ENCODE assay signal across 24 cellular contexts in genomic region chr9:118003240-118003639, GRCh38.
"Had no signal": no experiment of that assay in that cellular context is flagged by ENCODE, and none has a peak within 500 bp of the region (broad histone marks: within the 10 kb centered on the region; RNA-seq: fewer than 3 reads in every experiment).

No MANE protein-coding gene starts in this region.

- H3K36me3 ChIP-seq: esophagus squamous epithelium, gastroesophageal sphincter, heart left ventricle, tibial artery had no signal

- H3K27me3 ChIP-seq: esophagus squamous epithelium, gastroesophageal sphincter, heart left ventricle, tibial artery had no signal

- H3K9me3 ChIP-seq: esophagus squamous epithelium, gastroesophageal sphincter, heart left ventricle, tibial artery had no signal

- H3K4me1 ChIP-seq: esophagus squamous epithelium, gastroesophageal sphincter, heart left ventricle, tibial artery had no signal

- ATAC-seq: activated CD4-positive, CD25-positive, alpha-beta regulatory T cell treated with anti-CD3 and anti-CD28 coated beads, Interleukin-2, amount 50 U/mL, for 24 hours; activated T-cell treated with anti-CD3 and anti-CD28 coated beads, Interleukin-2, amount 50 U/mL, for 72 hours; gastroesophageal sphincter; heart left ventricle; left lobe of liver; naive thymus-derived CD4-positive, alpha-beta T cell; sciatic nerve; stimulated activated effector memory CD8-positive, alpha-beta T cell treated with anti-CD3 and anti-CD28 coated beads, Interleukin-12 subunit alpha, Interleukin-12 subunit beta, amount 100 ng/mL, for 72 hours; stimulated activated naive CD8-positive, alpha-beta T cell treated with anti-CD3 and anti-CD28 coated beads, Interleukin-15, amount 100 ng/mL, for 72 hours had no signal

- H3K4me3 ChIP-seq: coronary artery, esophagus squamous epithelium, gastroesophageal sphincter, heart left ventricle, lung, tibial artery had no signal

- DNase-seq: activated CD4-positive, alpha-beta memory T cell treated with anti-CD3 and anti-CD28 coated beads, Interleukin-2, amount 10 ng/mL, durations not matched to agents 7 days and 5 days; activated CD4-positive, alpha-beta T cell treated with anti-CD3 and anti-CD28 coated beads, Interleukin-2, amount 10 ng/mL, durations not matched to agents 24 days and 14 days; activated effector memory CD4-positive, alpha-beta T cell treated with Interleukin-2 at 50 U/mL for 16 hours; activated naive CD4-positive, alpha-beta T cell treated with anti-CD3 and anti-CD28 coated beads for 36 hours; activated naive CD8-positive, alpha-beta T cell treated with anti-CD3 and anti-CD28 coated beads, Interleukin-2, amount 10 ng/mL, durations not matched to agents 7 days and 5 days; activated T-cell treated with anti-CD3 and anti-CD28 coated beads, Interleukin-2, amount 50 U/mL, for 72 hours; amniotic stem cell; cerebellar nuclear complex; esophagus squamous epithelium; heart left ventricle; naive thymus-derived CD4-positive, alpha-beta T cell; posterior cingulate gyrus; small intestine; stimulated activated CD4-positive, alpha-beta T cell treated with anti-CD3 and anti-CD28 coated beads, Interleukin-2, amount 100 ng/mL, for 24 hours; stimulated activated naive CD8-positive, alpha-beta T cell treated with anti-CD3 and anti-CD28 coated beads, Interleukin-15, amount 100 ng/mL, for 72 hours; T1000; tibial artery had no signal

- H3K27ac ChIP-seq: coronary artery, esophagus squamous epithelium, gastroesophageal sphincter, heart left ventricle, tibial artery had no signal
